ENCODE assay signal across 9 cellular contexts in the genomic region with DNA sequence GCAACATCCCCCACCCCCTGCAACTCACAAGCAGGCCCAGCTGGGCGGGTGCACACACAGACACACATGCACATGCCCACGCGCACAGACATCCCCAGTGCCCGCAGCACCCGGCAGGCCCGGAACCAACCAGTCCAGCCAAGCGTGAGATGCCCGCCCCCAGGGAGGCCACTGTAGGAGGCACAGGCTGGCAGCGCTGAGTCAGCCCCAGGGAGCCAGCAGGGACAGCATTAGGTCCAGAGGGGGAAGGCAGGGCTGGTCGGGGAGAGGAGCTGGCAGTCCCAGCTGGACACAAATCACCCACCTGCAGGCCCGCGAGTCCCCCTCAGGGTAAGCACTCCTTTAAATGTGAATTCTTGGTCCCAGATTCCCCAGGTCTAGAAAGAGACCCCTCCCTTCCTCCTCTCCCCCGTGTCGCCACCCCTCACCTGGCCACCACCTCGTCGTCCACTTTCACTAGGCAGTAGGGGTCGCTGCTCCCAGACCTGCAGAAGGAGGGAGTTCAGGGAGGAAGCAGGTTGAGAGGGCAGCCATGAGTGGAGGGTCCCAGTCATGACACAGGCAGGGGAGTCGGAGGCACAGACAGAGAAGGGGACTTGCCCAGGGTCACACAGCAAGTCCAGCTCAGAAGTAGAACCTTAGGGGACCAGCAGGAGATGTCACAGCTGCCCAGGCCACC. TPM values are rescaled to one million over a fixed set of nuclear protein-coding genes. Genes with fewer than 3 reads are reported as not detected.
DNase-seq lines count a peak whose midpoint lies in the region; ATAC-seq and TF ChIP-seq lines count a peak whose summit lies in the region.
"Had no signal": no experiment of that assay in that cellular context is flagged by ENCODE, and none has a peak within 500 bp of the region (broad histone marks: within the 10 kb centered on the region; RNA-seq: fewer than 3 reads in every experiment).

No MANE protein-coding gene starts in this region.

- H4K20me1 ChIP-seq in PC-3 (ENCODE audit: low read length), result no peaks in the 10 kb centered on the region

- H3F3A ChIP-seq in PC-3 (ENCODE audit: low read length, unreplicated experiment), result no peaks in the 10 kb centered on the region

- no peak overlapping the region for H3K27ac ChIP-seq in PC-3 (ENCODE audit: low read length)

- intact Hi-C loops in PC-3 (cut with micrococcal nuclease) (no loop called here), sciatic nerve (cut with DNase I) (no loop called here)

- H3K9me2 ChIP-seq in PC-3 (replicated peaks; ENCODE audit: low read length), result no peaks in the 10 kb centered on the region

- TF ChIP-seq CTCF in GM12873 (IDR thresholded peaks at IDR 0.05; ENCODE audit: insufficient read depth, low read depth, low read length, missing control alignments) (peak; percentile 31), PC-3 (conservative IDR thresholded peaks at IDR 0.05; ENCODE audit: low read depth, low read length) (peak; percentile 53), fibroblast of pulmonary artery (IDR thresholded peaks at IDR 0.05; ENCODE audit: low read length, missing control alignments) (peak; percentile 16)

- no peak overlapping the region for H3K9ac ChIP-seq in PC-3 (ENCODE audit: low read length)

- DNase-seq in PC-3, result peak; percentile 30
- no peak for DNase-seq in fibroblast of pulmonary artery (ENCODE audit: low read depth)
- DNase-seq in sciatic nerve (ENCODE audit: low spot score), result peak; percentile 71
- no peak for DNase-seq in mesenteric fat pad (ENCODE audit: low spot score)
- DNase-seq in stimulated activated CD4-positive, alpha-beta T cell treated with anti-CD3 and anti-CD28 coated beads, Interleukin-12 subunit alpha, Interleukin-12 subunit beta, amount 100 ng/mL, for 4 hours, result no peak
- DNase-seq in dermis blood vessel endothelial cell, result no peak
- DNase-seq: activated naive CD8-positive, alpha-beta T cell treated with anti-CD3 and anti-CD28 coated beads, Interleukin-2, amount 10 ng/mL, durations not matched to agents 7 days and 5 days had no signal

- H3K4me2 ChIP-seq in PC-3 (ENCODE audit: low read length), result no peak overlapping the region

- H3K36me3 ChIP-seq in PC-3 (ENCODE audit: low read depth, low read length), result no peaks in the 10 kb centered on the region

- H2AFZ ChIP-seq in PC-3 (ENCODE audit: low read length), result no peak overlapping the region

- BruUV-seq in PC-3 (replicated peaks; lab: Mats Ljungman, UMichigan), result no TSS peak

- peak; percentile 45 for ATAC-seq in PC-3
- ATAC-seq in sciatic nerve, result peak; percentile 84
- ATAC-seq in GM21367 (IDR thresholded peaks at IDR 0.05; ENCODE audit: unreplicated experiment), result no peak

- H3K4me3 ChIP-seq in PC-3 (ENCODE audit: low read length) (no peak overlapping the region), fibroblast of pulmonary artery (replicated peaks; ENCODE audit: low read depth, low read length) (no peak overlapping the region)

- H3K79me2 ChIP-seq in PC-3 (ENCODE audit: low read length), result no peaks in the 10 kb centered on the region

- no peaks in the 10 kb centered on the region for H3K9me3 ChIP-seq in PC-3 (ENCODE audit: low read length)

- H3K4me1 ChIP-seq in PC-3 (ENCODE audit: insufficient read depth, low read length), result no peaks in the 10 kb centered on the region

- 0 out of 2 replicates have a peak, but pooled peaks cover 5% of the 10 kb centered on the region for H3K27me3 ChIP-seq in PC-3 (ENCODE audit: low read length)

- CTCF ChIA-PET in PC-3 (lab: Charles Lee), result no interaction called here

- POLR2A ChIA-PET in PC-3 (lab: Charles Lee; ENCODE audit: unreplicated experiment), result no interaction called here

RNA-seq across cellular contexts. Expression of gene RASAL1, which starts 5.0 kb away (rescaled TPM):
- 0.66 and 0.69 TPM in 2 replicates for total RNA-seq in PC-3 (2014; rRNA removed)
- 8.6 TPM for total RNA-seq in sciatic nerve
- total RNA-seq in mesenteric fat pad, result not detected
- under 0.01 and 0.05 TPM in 2 replicates for total RNA-seq in dermis blood vessel endothelial cell

RNA-seq across cellular contexts. Expression of gene CFAP73, which starts 18.9 kb away (rescaled TPM):
- total RNA-seq in PC-3 (2014; rRNA removed), result not detected in 2 replicates
- total RNA-seq in sciatic nerve, result 0.98 TPM
- total RNA-seq in mesenteric fat pad, result not detected
- not detected in 2 replicates for total RNA-seq in dermis blood vessel endothelial cell

RNA-seq across cellular contexts. Expression of gene DDX54, which starts 54.7 kb away (rescaled TPM):
- 158 and 309 TPM in 2 replicates for total RNA-seq in PC-3 (2014; rRNA removed)
- total RNA-seq in sciatic nerve, result 43.9 TPM
- total RNA-seq in mesenteric fat pad, result 46.3 TPM
- 44.7 and 49.0 TPM in 2 replicates for total RNA-seq in dermis blood vessel endothelial cell

RNA-seq across cellular contexts. Expression of gene RITA1, which starts 54.9 kb away (rescaled TPM):
- total RNA-seq in PC-3 (2014; rRNA removed) (66.8 and 71.6 TPM in 2 replicates), sciatic nerve (7.8 TPM), mesenteric fat pad (9.9 TPM), dermis blood vessel endothelial cell (25.0 and 28.3 TPM in 2 replicates)

Comparison
In these comparisons a context has a peak if more than half of its experiments do, and no peak if none do; other contexts are left out.
1. DNase-seq: peak in PC-3 (single experiment) and sciatic nerve (single experiment); none in fibroblast of pulmonary artery (single experiment), mesenteric fat pad (single experiment), stimulated activated CD4-positive, alpha-beta T cell treated with anti-CD3 and anti-CD28 coated beads, Interleukin-12 subunit alpha, Interleukin-12 subunit beta, amount 100 ng/mL, for 4 hours (single experiment) and dermis blood vessel endothelial cell (single experiment).
2. Peak in every context shown above with its lines, with median percentiles within 50 percentile points of each other: CTCF ChIP-seq.